In genomic region chr19:18304496-18305312, GRCh38 we compare ENCODE assay signal across 1 cellular context.
TF ChIP-seq lines count a peak whose summit lies in the region.

No MANE protein-coding gene starts in this region.

TF ChIP-seq in GM12878, 131 proteins besides CTCF, POLR2A, EP300 and RAD21 (continued from another document and continues in another):
- TF ChIP-seq HSF1 (IDR thresholded peaks at IDR 0.05; ENCODE audit: low read depth, low read length) (peak; percentile 63; the same call in 1 of the 2 replicates), POLR2AphosphoS2 (IDR thresholded peaks at IDR 0.05; ENCODE audit: low read depth, low read length) (no peak), ZBTB4 (CRISPR knock-in tag; IDR thresholded peaks at IDR 0.05) (no peak), ETV6 (conservative IDR thresholded peaks at IDR 0.05 in 1 of 2, IDR thresholded peaks at IDR 0.05 in 1 of 2; ENCODE audit: borderline replicate concordance in 1 of 2, low read depth in 1 of 2) (no peak; a peak in 1 of 4 replicates), RBBP5 (conservative IDR thresholded peaks at IDR 0.05) (no peak), NR2C2 (IDR thresholded peaks at IDR 0.05; ENCODE audit: borderline replicate concordance, control insufficient read depth, insufficient read length, low read depth) (no peak), RUNX3 (IDR thresholded peaks at IDR 0.05; ENCODE audit: low read length) (peak; percentile 54; the same call in 1 of the 2 replicates), SKIL (IDR thresholded peaks at IDR 0.05; ENCODE audit: low read depth, poor library complexity, severe bottlenecking) (peak; percentile 43), PAX5 (IDR thresholded peaks at IDR 0.05; ENCODE audit: borderline replicate concordance, low read depth, low read length) (peak; percentile 41; the same call in 1 of the 2 replicates), IKZF2 (IDR thresholded peaks at IDR 0.05) (peak; percentile 67 to 71), RELB (IDR thresholded peaks at IDR 0.05; ENCODE audit: low read depth) (peak; percentile 66; the same call in 1 of the 2 replicates), BHLHE40 (IDR thresholded peaks at IDR 0.05; ENCODE audit: borderline replicate concordance in 1 of 2, low read depth in 2 of 2, low read length in 1 of 2) (peak; percentile 87 to 93), BCLAF1 (IDR thresholded peaks at IDR 0.05) (no peak), JUND (IDR thresholded peaks at IDR 0.05; ENCODE audit: low read depth, low read length) (no peak), KAT2A (conservative IDR thresholded peaks at IDR 0.05; ENCODE audit: control insufficient read depth, low read depth, low read length) (no peak), USF1 (IDR thresholded peaks at IDR 0.05; ENCODE audit: borderline replicate concordance, extremely low read length, insufficient read depth, low read depth, low read length) (no peak), BCL11A (IDR thresholded peaks at IDR 0.05; ENCODE audit: low read depth, low read length) (0 out of 2 replicates have a peak, but pooled peaks have one; percentile 21), MLLT1 (IDR thresholded peaks at IDR 0.05) (no peak; the same call in 1 of the 2 replicates), USF2 (IDR thresholded peaks at IDR 0.05; ENCODE audit: borderline replicate concordance, low read depth, low read length) (no peak), GABPA (IDR thresholded peaks at IDR 0.05; ENCODE audit: low read depth) (no peak), SP1 (IDR thresholded peaks at IDR 0.05; ENCODE audit: low read depth, low read length) (no peak), CREM (IDR thresholded peaks at IDR 0.05; ENCODE audit: low read depth) (peak; percentile 43; the same call in 1 of the 2 replicates), ZNF24 (IDR thresholded peaks at IDR 0.05) (no peak), ZZZ3 (IDR thresholded peaks at IDR 0.05; ENCODE audit: control insufficient read depth, insufficient read length, low read depth) (no peak), NRF1 (conservative IDR thresholded peaks at IDR 0.05; ENCODE audit: low read depth, low read length) (no peak), NR2C1 (IDR thresholded peaks at IDR 0.05) (no peak), POU2F2 (IDR thresholded peaks at IDR 0.05; ENCODE audit: borderline replicate concordance, low read depth, low read length) (peak; percentile 29; the same call in 2 of the 3 replicates), SMAD5 (IDR thresholded peaks at IDR 0.05; ENCODE audit: low read depth) (0 out of 2 replicates have a peak, but pooled peaks have one; percentile 11), ATF3 (IDR thresholded peaks at IDR 0.05; ENCODE audit: borderline replicate concordance, extremely low read depth, low read depth, low read length) (no peak), TCF12 (IDR thresholded peaks at IDR 0.05; ENCODE audit: low read depth, low read length) (peak; percentile 49), CHD2 (IDR thresholded peaks at IDR 0.05; ENCODE audit: borderline replicate concordance, low read depth, low read length) (0 out of 2 replicates have a peak, but pooled peaks have one; percentile 21), SREBF1 (IDR thresholded peaks at IDR 0.05; ENCODE audit: low read length) (no peak), CBX3 (IDR thresholded peaks at IDR 0.05; ENCODE audit: borderline replicate concordance, low read depth) (no peak), RCOR1 (conservative IDR thresholded peaks at IDR 0.05; ENCODE audit: low read depth, low read length) (no peak), MTA2 (IDR thresholded peaks at IDR 0.05; ENCODE audit: low read depth) (0 out of 2 replicates have a peak, but pooled peaks have one; percentile 37), CBX5 (IDR thresholded peaks at IDR 0.05; ENCODE audit: low read depth) (no peak), SREBF2 (IDR thresholded peaks at IDR 0.05; ENCODE audit: low read length) (no peak), MYC (IDR thresholded peaks at IDR 0.05; ENCODE audit: insufficient read depth, insufficient read length, insufficient replicate concordance, low read length, severe bottlenecking) (no peak), MAX (IDR thresholded peaks at IDR 0.05; ENCODE audit: low read depth, low read length) (no peak), SMARCA5 (IDR thresholded peaks at IDR 0.05) (no peak), CHD1 (IDR thresholded peaks at IDR 0.05; ENCODE audit: low read depth, low read length) (no peak), MEF2A (IDR thresholded peaks at IDR 0.05; ENCODE audit: insufficient read depth, low read depth, low read length) (no peak), ZSCAN29 (IDR thresholded peaks at IDR 0.05) (no peak), POLR2AphosphoS5 (IDR thresholded peaks at IDR 0.05; ENCODE audit: low read length) (peak; percentile 57), ZBED1 (IDR thresholded peaks at IDR 0.05; ENCODE audit: borderline replicate concordance) (peak; percentile 83; the same call in 1 of the 2 replicates), SUZ12 (IDR thresholded peaks at IDR 0.05; ENCODE audit: unreplicated experiment) (no peak), BACH1 (IDR thresholded peaks at IDR 0.05; ENCODE audit: borderline replicate concordance) (peak; percentile 55), BRCA1 (IDR thresholded peaks at IDR 0.05; ENCODE audit: low read depth, low read length) (no peak), IRF5 (IDR thresholded peaks at IDR 0.05; ENCODE audit: borderline replicate concordance) (peak; percentile 47; the same call in 1 of the 2 replicates)
